ENCODE assay signal across 8 cellular contexts in genomic region chr5:147782053-147783028, GRCh38. TPM values are rescaled to one million over a fixed set of nuclear protein-coding genes. Genes with fewer than 3 reads are reported as not detected.
DNase-seq lines count a peak whose midpoint lies in the region; ATAC-seq and TF ChIP-seq lines count a peak whose summit lies in the region.

Gene JAKMIP2, minus strand, starts transcription at chr5:147782728. Its CDS starts 110,922 bp downstream, at chr5:147671806.

- 0 to 1% methylated on average over 18 to 19 of the region's 19 CpGs for WGBS in ectodermal cell, 2 experiments

- H3K36me3 ChIP-seq in ectodermal cell (ENCODE audit: control insufficient read depth, insufficient read depth, low read length) = no peaks in the 10 kb centered on the region

- peaks cover 14% of the 10 kb centered on the region for H3K4me1 ChIP-seq in ectodermal cell (ENCODE audit: control insufficient read depth, insufficient read depth, low read length)

- peak within 1 kb of the TSS; percentile 63 for H3K4me3 ChIP-seq in ectodermal cell (ENCODE audit: insufficient read depth, low read depth, low read length)

- no peak for TF ChIP-seq POLR2A in GM18505 (IDR thresholded peaks at IDR 0.05; ENCODE audit: borderline replicate concordance, extremely low read depth, insufficient read depth, insufficient read length)

- no peaks in the 10 kb centered on the region for H3K9me3 ChIP-seq in ectodermal cell (ENCODE audit: control insufficient read depth, low read length)

- peak within 1 kb of the TSS; percentile 94 for H3K27ac ChIP-seq in ectodermal cell (ENCODE audit: insufficient read depth, low read depth, low read length, poor library complexity, severe bottlenecking)

- ATAC-seq in GM18505 (IDR thresholded peaks at IDR 0.05; ENCODE audit: unreplicated experiment) = peak; percentile 92
- peak; percentile 86 for ATAC-seq in HG03103 (IDR thresholded peaks at IDR 0.05; ENCODE audit: low read depth, unreplicated experiment)

- peak; percentile 98 for DNase-seq in NCI-H345 (lab: John Stamatoyannopoulos, UW)
- DNase-seq in activated CD4-positive, alpha-beta T cell treated with anti-CD3 and anti-CD28 coated beads, Interleukin-2, amount 50 U/mL, for 48 hours = peak; percentile 87 to 90
- peak; percentile 96 for DNase-seq in medulla oblongata (ENCODE audit: extremely low spot score)
- DNase-seq in stimulated activated CD8-positive, alpha-beta memory T cell treated with anti-CD3 and anti-CD28 coated beads, Interleukin-12 subunit alpha, Interleukin-12 subunit beta, amount 100 ng/mL, for 1 hour (ENCODE audit: low read depth) = peak; percentile 62
- no peak for DNase-seq in OCI-M2 (lab: John Stamatoyannopoulos, UW; ENCODE audit: unreplicated experiment)

- no peaks in the 10 kb centered on the region for H3K27me3 ChIP-seq in ectodermal cell (ENCODE audit: control insufficient read depth, insufficient read depth, low read length, poor library complexity, severe bottlenecking)

RNA-seq across cellular contexts. Expression of gene JAKMIP2, which starts in this region (rescaled TPM):
- 19.5 TPM for polyA plus RNA-seq in ectodermal cell (2013, experiment 1 of 4)
- polyA plus RNA-seq in ectodermal cell (2013, experiment 2 of 4) = 16.7 TPM
- 13.0 TPM for polyA plus RNA-seq in ectodermal cell (2013, experiment 3 of 4)
- polyA plus RNA-seq in ectodermal cell (2013, experiment 4 of 4) = 15.8 TPM
